ENCODE assay signal across 8 cellular contexts in the genomic region with DNA sequence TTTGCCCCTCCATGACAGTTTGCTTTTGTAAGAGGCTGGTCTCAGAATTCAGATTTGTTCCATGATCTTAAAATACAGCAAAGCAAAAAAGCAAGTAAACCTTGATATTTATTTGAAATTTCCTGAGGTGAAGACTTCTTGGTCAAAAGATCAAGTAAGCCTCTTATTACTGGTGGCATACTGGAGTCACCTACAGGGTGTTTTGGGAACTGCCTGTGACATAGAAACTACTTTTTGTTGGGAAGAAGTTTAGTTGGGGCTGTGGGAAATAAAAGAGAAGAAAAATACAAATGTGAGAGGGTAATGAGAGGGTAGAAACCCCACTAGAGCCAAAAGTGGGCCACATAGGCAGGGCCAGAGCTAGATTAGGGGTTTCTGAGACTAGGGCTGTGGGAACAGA.
DNase-seq lines count a peak whose midpoint lies in the region; ATAC-seq and TF ChIP-seq lines count a peak whose summit lies in the region.

No MANE protein-coding gene starts in this region.

- BruUV-seq in mammary epithelial cell (replicated peaks; lab: Mats Ljungman, UMichigan) = no TSS peak

- H3K27me3 ChIP-seq in HL-60 (ENCODE audit: insufficient read depth, poor library complexity, severe bottlenecking) = no peaks in the 10 kb centered on the region
- H3K27me3 ChIP-seq in mammary epithelial cell (ENCODE audit: insufficient read depth, low read length) = no peaks in the 10 kb centered on the region
- H3K27me3 ChIP-seq in CD4-positive, alpha-beta memory T cell (ENCODE audit: insufficient read depth, low read length) = no peaks in the 10 kb centered on the region
- no peaks in the 10 kb centered on the region for H3K27me3 ChIP-seq in Peyer's patch

- CTCF ChIA-PET in mammary epithelial cell (lab: Charles Lee; ENCODE audit: low non-redundant PET) = no interaction called here
- CTCF ChIA-PET in CD4-positive, alpha-beta memory T cell (lab: Charles Lee; ENCODE audit: partially characterized antibody) = interaction anchor here (1.1 to 1.9 kb wide), 3 partner anchors 26 to 342 kb away, joined by 3 to 5 read pairs (median 4); no protein-coding TSS in a partner anchor

- in situ Hi-C loops in mammary epithelial cell (cut with MboI; ENCODE audit: low sequenced_read_pairs in 2 of 2) = no loop called here

- H3K4me2 ChIP-seq in mammary epithelial cell (ENCODE audit: insufficient read depth, low read depth, low read length) = no peak overlapping the region

- H3K27me3 Mint-ChIP-seq in mesothelial cell of epicardium (ENCODE audit: low read depth) = peaks cover 49% of the 10 kb centered on the region
- H3K27me3 Mint-ChIP-seq in CD4-positive, alpha-beta memory T cell = peaks cover 4 to 9% of the 10 kb centered on the region in 2 donors

- no peak overlapping the region for H2AFZ ChIP-seq in mammary epithelial cell (ENCODE audit: low read depth, low read length)

- dilution Hi-C loops in mammary epithelial cell (cut with HindIII; ENCODE audit: low sequenced_read_pairs) = no loop called here

- no peaks in the 10 kb centered on the region for H3K4me1 ChIP-seq in mammary epithelial cell (ENCODE audit: insufficient read depth, low read length)
- no peaks in the 10 kb centered on the region for H3K4me1 ChIP-seq in CD4-positive, alpha-beta memory T cell (ENCODE audit: insufficient read depth, low read length)
- H3K4me1 ChIP-seq in Peyer's patch = no peaks in the 10 kb centered on the region

- no peaks in the 10 kb centered on the region for H4K20me1 ChIP-seq in mammary epithelial cell (ENCODE audit: insufficient read depth, low read length)

- no peaks in the 10 kb centered on the region for H3K36me3 ChIP-seq in mammary epithelial cell (ENCODE audit: insufficient read depth, low read length)
- H3K36me3 ChIP-seq in CD4-positive, alpha-beta memory T cell (ENCODE audit: insufficient read depth, low read length) = no peaks in the 10 kb centered on the region
- H3K36me3 ChIP-seq in Peyer's patch = no peaks in the 10 kb centered on the region

- TF ChIP-seq POLR2A in Peyer's patch (IDR thresholded peaks at IDR 0.05) = no peak

- POLR2A ChIA-PET in CD4-positive, alpha-beta memory T cell (lab: Charles Lee; ENCODE audit: partially characterized antibody) = no interaction called here

- ATAC-seq in GM21529 (IDR thresholded peaks at IDR 0.05; ENCODE audit: unreplicated experiment) = no peak

- TF ChIP-seq CTCF in HL-60 (IDR thresholded peaks at IDR 0.05; ENCODE audit: insufficient read depth, low read length) = peak; percentile 1
- peak; percentile 59 to 70 for TF ChIP-seq CTCF in mammary epithelial cell (conservative IDR thresholded peaks at IDR 0.05 in 1 of 2, IDR thresholded peaks at IDR 0.05 in 1 of 2; ENCODE audit: extremely low read depth in 1 of 2, insufficient read depth in 1 of 2, low read depth in 1 of 2, low read length in 2 of 2)
- TF ChIP-seq CTCF in mesothelial cell of epicardium (IDR thresholded peaks at IDR 0.05; ENCODE audit: unreplicated experiment) = peak; percentile 53
- peak in 3 of 6 experiments; percentile 24 to 35 (median 29) for TF ChIP-seq CTCF in Peyer's patch (IDR thresholded peaks at IDR 0.05)

- no peak overlapping the region for H3K9ac ChIP-seq in mammary epithelial cell (ENCODE audit: insufficient read depth, low read length)

- no peaks in the 10 kb centered on the region for H3K4me1 Mint-ChIP-seq in mesothelial cell of epicardium
- no peaks in the 10 kb centered on the region for H3K4me1 Mint-ChIP-seq in CD4-positive, alpha-beta memory T cell

- no peak overlapping the region for H3K27ac Mint-ChIP-seq in mesothelial cell of epicardium
- no peak overlapping the region for H3K27ac Mint-ChIP-seq in CD4-positive, alpha-beta memory T cell

- H3K4me3 Mint-ChIP-seq in mesothelial cell of epicardium = no peak overlapping the region
- H3K4me3 Mint-ChIP-seq in CD4-positive, alpha-beta memory T cell = no peak overlapping the region

- no peaks in the 10 kb centered on the region for H3K36me3 Mint-ChIP-seq in mesothelial cell of epicardium
- no peaks in the 10 kb centered on the region for H3K36me3 Mint-ChIP-seq in CD4-positive, alpha-beta memory T cell

- no peaks in the 10 kb centered on the region for H3K79me2 ChIP-seq in mammary epithelial cell (ENCODE audit: insufficient read depth, low read length)

- peak; percentile 9 for DNase-seq in COLO829 (ENCODE audit: low spot score)
- peak in 1 of 2 experiments; percentile 4 for DNase-seq in HL-60 (ENCODE audit: low read depth in 1 of 2, low spot score in 1 of 2)
- DNase-seq in mammary epithelial cell = peak; percentile 11
- no peak for DNase-seq in mesothelial cell of epicardium (ENCODE audit: low spot score in 2 of 2, unreplicated experiment in 2 of 2)
- DNase-seq in NCI-H146 (lab: John Stamatoyannopoulos, UW) = no peak
- DNase-seq in CD4-positive, alpha-beta memory T cell = no peak
- DNase-seq in Peyer's patch = no peak

- H3K4me3 ChIP-seq in HL-60 (replicated peaks; ENCODE audit: insufficient read depth, low read length) (no peak overlapping the region), mammary epithelial cell (replicated peaks in 1 of 3; ENCODE audit: insufficient read depth in 1 of 3, low read depth in 2 of 3, low read length in 3 of 3) (no peak overlapping the region), Peyer's patch (no peak overlapping the region)
- no peak overlapping the region for H3K4me3 ChIP-seq in CD4-positive, alpha-beta memory T cell (ENCODE audit: low read length in 2 of 2)

- H3K9me3 ChIP-seq in mammary epithelial cell (replicated peaks; ENCODE audit: insufficient read depth, low read length) (no peaks in the 10 kb centered on the region), Peyer's patch (no peaks in the 10 kb centered on the region)
- H3K9me3 ChIP-seq in CD4-positive, alpha-beta memory T cell (ENCODE audit: control insufficient read depth in 1 of 2, low read length in 2 of 2) = no peaks in the 10 kb centered on the region

- no peaks in the 10 kb centered on the region for H3K9me3 Mint-ChIP-seq in mesothelial cell of epicardium
- H3K9me3 Mint-ChIP-seq in CD4-positive, alpha-beta memory T cell = no peaks in the 10 kb centered on the region

- H3K27ac ChIP-seq in HL-60 (replicated peaks) = no peak overlapping the region
- no peak overlapping the region for H3K27ac ChIP-seq in mammary epithelial cell (ENCODE audit: insufficient read depth, low read depth, low read length)
- no peak overlapping the region for H3K27ac ChIP-seq in CD4-positive, alpha-beta memory T cell (ENCODE audit: low read depth, low read length)
- no peak overlapping the region for H3K27ac ChIP-seq in Peyer's patch

- intact Hi-C loops in mammary epithelial cell (cut with micrococcal nuclease) = loop anchor here (1.0 to 5.0 kb wide), 5 partner anchors 122 to 498 kb away; no protein-coding TSS in a partner anchor
- intact Hi-C loops in CD4-positive, alpha-beta memory T cell (cut with micrococcal nuclease) = loop anchor here (1.0 kb wide), 1 partner anchor 341 kb away; no protein-coding TSS in a partner anchor

Comparison
In these comparisons a context has a peak if more than half of its experiments do, and no peak if none do; other contexts are left out.
1. DNase-seq: peak in COLO829 (single experiment) and mammary epithelial cell (single experiment); none in mesothelial cell of epicardium (0 of 2), NCI-H146 (single experiment), CD4-positive, alpha-beta memory T cell (0 of 5) and Peyer's patch (0 of 3).